Comparison of ENCODE assay signal across 9 cellular contexts in genomic region chr12:21745258-21745657, GRCh38.
"Had no signal": no experiment of that assay in that cellular context is flagged by ENCODE, and none has a peak within 500 bp of the region (broad histone marks: within the 10 kb centered on the region; RNA-seq: fewer than 3 reads in every experiment).

No MANE protein-coding gene starts in this region.

- DNase-seq: GM23248, GOT3, H7, H9, HCEC 1CT, HFFc6 had no signal

- H3K4me3 ChIP-seq: GM23248, GM23338, HAP-1 had no signal

- H3K4me1 ChIP-seq: HAP-1 had no signal

- H3K36me3 ChIP-seq: HAP-1 had no signal

- H3K9me3 Mint-ChIP-seq: GM23338 had no signal

- H3K27ac Mint-ChIP-seq: GM23338, H9, HFFc6 had no signal

- H3K4me2 ChIP-seq: GM23338 had no signal

- H3K9me3 ChIP-seq: HAP-1 had no signal

- H3K4me3 Mint-ChIP-seq: GM23338, H9, HFFc6 had no signal

- ATAC-seq: GM23338, HCT116 had no signal

- H2AFZ ChIP-seq: GM23248, GM23338 had no signal

- H3K9ac ChIP-seq: GM23248 had no signal

- H3K27ac ChIP-seq: GM23248 had no signal

- H3K4me1 Mint-ChIP-seq: GM23338 had no signal
